ENCODE assay signal across 1 cellular context in the genomic region with DNA sequence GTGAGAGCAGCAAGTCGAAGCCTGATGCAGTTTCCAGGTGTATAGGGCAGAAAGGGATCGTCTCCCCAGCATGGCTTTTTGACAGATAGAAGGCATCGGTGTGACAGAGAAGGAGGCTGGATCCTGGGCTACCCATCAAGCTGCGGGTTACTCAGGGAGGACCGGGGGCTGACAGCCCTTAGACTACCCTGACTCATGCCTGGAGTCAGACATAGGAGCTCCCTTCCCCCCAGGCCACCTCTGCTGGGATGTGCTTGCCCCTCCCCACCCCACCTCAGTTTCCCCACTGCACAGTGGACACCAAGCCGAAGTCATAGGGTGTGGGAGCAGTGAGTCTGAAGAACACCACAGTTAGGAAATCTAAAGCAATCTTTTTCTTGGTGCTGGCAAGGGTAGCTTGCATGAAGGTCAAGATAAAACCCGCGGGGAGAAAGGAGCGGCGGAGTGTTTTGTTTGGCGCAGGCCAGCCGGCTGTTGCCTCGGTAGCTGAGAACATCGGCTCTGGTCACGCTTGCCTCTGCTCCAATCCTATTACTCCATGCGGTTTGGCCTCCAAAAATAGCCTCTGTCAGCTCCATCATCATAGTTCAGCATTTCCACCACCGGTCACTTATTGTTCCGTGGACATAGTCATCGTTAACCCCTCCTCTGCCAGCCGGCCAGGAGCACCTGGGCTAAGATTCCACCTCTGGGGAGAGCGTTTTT.
TF ChIP-seq lines count a peak whose summit lies in the region.

No MANE protein-coding gene starts in this region.

TF ChIP-seq in WTC11, 78 proteins besides CTCF, POLR2A, EP300 and RAD21 (continued from another document):
- TF ChIP-seq ZNF425 (CRISPR knock-in tag; conservative IDR thresholded peaks at IDR 0.05) (no peak), TEAD4 (CRISPR knock-in tag; IDR thresholded peaks at IDR 0.05) (no peak), CREB1 (CRISPR knock-in tag; IDR thresholded peaks at IDR 0.05) (no peak), ZNF423 (CRISPR knock-in tag; IDR thresholded peaks at IDR 0.05) (no peak)
- TF ChIP-seq, protein P1, sequence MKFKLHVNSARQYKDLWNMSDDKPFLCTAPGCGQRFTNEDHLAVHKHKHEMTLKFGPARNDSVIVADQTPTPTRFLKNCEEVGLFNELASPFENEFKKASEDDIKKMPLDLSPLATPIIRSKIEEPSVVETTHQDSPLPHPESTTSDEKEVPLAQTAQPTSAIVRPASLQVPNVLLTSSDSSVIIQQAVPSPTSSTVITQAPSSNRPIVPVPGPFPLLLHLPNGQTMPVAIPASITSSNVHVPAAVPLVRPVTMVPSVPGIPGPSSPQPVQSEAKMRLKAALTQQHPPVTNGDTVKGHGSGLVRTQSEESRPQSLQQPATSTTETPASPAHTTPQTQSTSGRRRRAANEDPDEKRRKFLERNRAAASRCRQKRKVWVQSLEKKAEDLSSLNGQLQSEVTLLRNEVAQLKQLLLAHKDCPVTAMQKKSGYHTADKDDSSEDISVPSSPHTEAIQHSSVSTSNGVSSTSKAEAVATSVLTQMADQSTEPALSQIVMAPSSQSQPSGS (CRISPR knock-in tag; IDR thresholded peaks at IDR 0.05; ENCODE audit: borderline replicate concordance, low read depth): no peak
